In genomic region chr10:74432841-74433594, GRCh38 we compare ENCODE assay signal across 13 cellular contexts.
DNase-seq lines count a peak whose midpoint lies in the region; ATAC-seq and TF ChIP-seq lines count a peak whose summit lies in the region.
"Had no signal": no experiment of that assay in that cellular context is flagged by ENCODE, and none has a peak within 500 bp of the region (broad histone marks: within the 10 kb centered on the region; RNA-seq: fewer than 3 reads in every experiment).

No MANE protein-coding gene starts in this region.

- H3K9me3 Mint-ChIP-seq in T-cell = no peaks in the 10 kb centered on the region

- H2AFZ ChIP-seq in smooth muscle cell (ENCODE audit: low read depth) = no peak overlapping the region

- peaks cover 7 to 14% (median 11%) of the 10 kb centered on the region in 3 donors for H3K4me1 Mint-ChIP-seq in T-cell

- H3K4me2 ChIP-seq in smooth muscle cell = peak overlapping the region; percentile 62

- POLR2A ChIA-PET in T-cell (lab: Charles Lee) = no interaction called here

- no peaks in the 10 kb centered on the region for H3K36me3 ChIP-seq in smooth muscle cell (ENCODE audit: low read depth)
- H3K36me3 ChIP-seq: neutrophil, tibial artery had no signal

- TF ChIP-seq CTCF in smooth muscle cell (IDR thresholded peaks at IDR 0.05; ENCODE audit: borderline replicate concordance, insufficient read depth, poor library complexity, severe bottlenecking) = no peak

- peak overlapping the region; percentile 70 for H3K27ac ChIP-seq in smooth muscle cell (ENCODE audit: low read depth)
- H3K27ac ChIP-seq: neutrophil, tibial artery had no signal

- no peaks in the 10 kb centered on the region for H3K79me2 ChIP-seq in smooth muscle cell (ENCODE audit: low read depth)

- no peaks in the 10 kb centered on the region for H3F3A ChIP-seq in smooth muscle cell (ENCODE audit: low read depth)

- WGBS in smooth muscle cell (ENCODE audit: low lambda C conversion rate) = 0% methylated on average over 1 of the region's 1 CpG

- H3K36me3 Mint-ChIP-seq in T-cell = peaks cover 51% of the 10 kb centered on the region

- no peak overlapping the region for H3K4me3 Mint-ChIP-seq in T-cell
- H3K4me3 Mint-ChIP-seq: activated T-cell treated with anti-CD3 and anti-CD28 coated beads, Interleukin-2, amount 50 U/mL, for 72 hours had no signal

- ATAC-seq in GM19467 (IDR thresholded peaks at IDR 0.05; ENCODE audit: unreplicated experiment) (no peak), T-cell (replicated peaks in 1 of 4) (no peak)
- ATAC-seq: activated T-cell treated with anti-CD3 and anti-CD28 coated beads, Interleukin-2, amount 50 U/mL, for 72 hours had no signal

- no peak overlapping the region for H3K9ac ChIP-seq in smooth muscle cell (ENCODE audit: low read depth)

- H3K4me1 ChIP-seq in smooth muscle cell (ENCODE audit: low read depth) = peaks cover 12% of the 10 kb centered on the region

- no peaks in the 10 kb centered on the region for H3K27me3 ChIP-seq in smooth muscle cell (ENCODE audit: low read depth)
- H3K27me3 ChIP-seq: neutrophil, tibial artery had no signal

- peaks cover 11% of the 10 kb centered on the region for H4K20me1 ChIP-seq in smooth muscle cell (ENCODE audit: low read depth)

- no peak overlapping the region for H3K27ac Mint-ChIP-seq in T-cell

- H3K27me3 Mint-ChIP-seq in T-cell = no peaks in the 10 kb centered on the region

- DNase-seq in NCI-H510A treated with DMSO at 0.1 percent for 48 hours (lab: John Stamatoyannopoulos, UW) (peak; percentile 34), NCI-H510A (lab: John Stamatoyannopoulos, UW) (no peak), NCI-H187 treated with DMSO at 0.1 percent for 48 hours (lab: John Stamatoyannopoulos, UW) (peak; percentile 51), fibroblast of gingiva (ENCODE audit: low read depth) (peak; percentile 56), smooth muscle cell (lab: John Stamatoyannopoulos, UW; ENCODE audit: unreplicated experiment) (no peak), cerebellar nuclear complex (lab: John Stamatoyannopoulos, UW) (no peak), T-cell (no peak)
- DNase-seq: activated T-cell treated with anti-CD3 and anti-CD28 coated beads, Interleukin-2, amount 50 U/mL, for 72 hours; effector CD4-positive, alpha-beta T cell; KG1; tibial artery had no signal

- H3K4me3 ChIP-seq in smooth muscle cell = no peak overlapping the region
- H3K4me3 ChIP-seq: tibial artery had no signal

- no peaks in the 10 kb centered on the region for H3K9me3 ChIP-seq in smooth muscle cell (replicated peaks; ENCODE audit: low read depth)
- H3K9me3 ChIP-seq: neutrophil, tibial artery had no signal

- CTCF ChIA-PET in T-cell (lab: Charles Lee) = no interaction called here

Comparison
In these comparisons a context has a peak if more than half of its experiments do, and no peak if none do; other contexts are left out.
1. DNase-seq: peak in NCI-H510A treated with DMSO at 0.1 percent for 48 hours (single experiment), NCI-H187 treated with DMSO at 0.1 percent for 48 hours (single experiment) and fibroblast of gingiva (single experiment); none in NCI-H510A (single experiment), smooth muscle cell (single experiment), cerebellar nuclear complex (0 of 2) and T-cell (0 of 34).